Comparison of ENCODE assay signal across 8 cellular contexts in genomic region chr18:7177131-7177744, GRCh38. TPM values are rescaled to one million over a fixed set of nuclear protein-coding genes. Genes with fewer than 3 reads are reported as not detected.
DNase-seq lines count a peak whose midpoint lies in the region; ATAC-seq and TF ChIP-seq lines count a peak whose summit lies in the region.

No MANE protein-coding gene starts in this region.

- no peaks in the 10 kb centered on the region for H3K27me3 ChIP-seq in H7 (ENCODE audit: control insufficient read depth, insufficient read depth, low read length)
- no peaks in the 10 kb centered on the region for H3K27me3 ChIP-seq in right lobe of liver

- H3K27ac ChIP-seq in coronary artery: no peak overlapping the region
- no peak overlapping the region for H3K27ac ChIP-seq in right lobe of liver

- TF ChIP-seq CTCF in AG10803 (conservative IDR thresholded peaks at IDR 0.05; ENCODE audit: low read length) (peak; percentile 93), coronary artery (IDR thresholded peaks at IDR 0.05) (peak; percentile 28), right lobe of liver (IDR thresholded peaks at IDR 0.05) (peak; percentile 55 to 69 (median 64))

- peaks cover 3% of the 10 kb centered on the region for H3K9me3 Mint-ChIP-seq in activated CD8-positive, alpha-beta memory T cell treated with anti-CD3 and anti-CD28 coated beads, Interleukin-2, amount 10 ng/mL, durations not matched to agents 7 days and 5 days (ENCODE audit: low read depth)

- intact Hi-C loops in right lobe of liver (cut with DNase I): loop anchor here in 1 of 2 donors (10.0 kb wide), 1 partner anchor 252 kb away; no protein-coding TSS in a partner anchor

- CTCF ChIA-PET in activated CD8-positive, alpha-beta memory T cell treated with anti-CD3 and anti-CD28 coated beads, Interleukin-2, amount 10 ng/mL, durations not matched to agents 7 days and 5 days (lab: Charles Lee): no interaction called here

- H3K9me3 ChIP-seq in right lobe of liver: no peaks in the 10 kb centered on the region

- H3K4me1 ChIP-seq in right lobe of liver: peaks cover 0 to 3% (median 0%) of the 10 kb centered on the region in 4 donors

- no peaks in the 10 kb centered on the region for H3K36me3 Mint-ChIP-seq in activated CD8-positive, alpha-beta memory T cell treated with anti-CD3 and anti-CD28 coated beads, Interleukin-2, amount 10 ng/mL, durations not matched to agents 7 days and 5 days

- H3K4me3 Mint-ChIP-seq in activated CD8-positive, alpha-beta memory T cell treated with anti-CD3 and anti-CD28 coated beads, Interleukin-2, amount 10 ng/mL, durations not matched to agents 7 days and 5 days: no peak overlapping the region

- no peak overlapping the region for H3K4me3 ChIP-seq in AG10803 (ENCODE audit: low read length)
- no peak overlapping the region for H3K4me3 ChIP-seq in H7 (ENCODE audit: insufficient read depth, low read depth, low read length)
- no peak overlapping the region for H3K4me3 ChIP-seq in coronary artery
- H3K4me3 ChIP-seq in right lobe of liver: no peak overlapping the region

- ATAC-seq in right lobe of liver (peak; percentile 72 to 90 (median 88)), HG03571 (IDR thresholded peaks at IDR 0.05; ENCODE audit: unreplicated experiment) (no peak), GM18517 (IDR thresholded peaks at IDR 0.05; ENCODE audit: unreplicated experiment) (no peak)
- no peak for ATAC-seq in activated CD8-positive, alpha-beta memory T cell treated with anti-CD3 and anti-CD28 coated beads, Interleukin-2, amount 10 ng/mL, durations not matched to agents 7 days and 5 days

- H3K36me3 ChIP-seq in H7 (replicated peaks; ENCODE audit: control insufficient read depth, insufficient read depth, low read length) (no peaks in the 10 kb centered on the region), right lobe of liver (no peaks in the 10 kb centered on the region)

- no peak for TF ChIP-seq POLR2A in right lobe of liver (IDR thresholded peaks at IDR 0.05)

- H3K27me3 Mint-ChIP-seq in activated CD8-positive, alpha-beta memory T cell treated with anti-CD3 and anti-CD28 coated beads, Interleukin-2, amount 10 ng/mL, durations not matched to agents 7 days and 5 days: no peaks in the 10 kb centered on the region

- H3K4me1 Mint-ChIP-seq in activated CD8-positive, alpha-beta memory T cell treated with anti-CD3 and anti-CD28 coated beads, Interleukin-2, amount 10 ng/mL, durations not matched to agents 7 days and 5 days: no peaks in the 10 kb centered on the region

- DNase-seq in AG10803 (ENCODE audit: low read depth): peak; percentile 69
- peak; percentile 85 for DNase-seq in H7
- peak; percentile 10 for DNase-seq in NCI-H526 treated with DMSO at 0.1 percent for 48 hours (lab: John Stamatoyannopoulos, UW)
- DNase-seq in coronary artery (ENCODE audit: low spot score): no peak
- DNase-seq in right lobe of liver: peak in 1 of 3 donors; percentile 43
- no peak for DNase-seq in activated CD8-positive, alpha-beta memory T cell treated with anti-CD3 and anti-CD28 coated beads, Interleukin-2, amount 10 ng/mL, durations not matched to agents 7 days and 5 days

- H3K27ac Mint-ChIP-seq in activated CD8-positive, alpha-beta memory T cell treated with anti-CD3 and anti-CD28 coated beads, Interleukin-2, amount 10 ng/mL, durations not matched to agents 7 days and 5 days: no peak overlapping the region

- 43% methylated on average over 4 of the region's 4 CpGs for WGBS in right lobe of liver (ENCODE audit: insufficient coverage, low coverage, low lambda C conversion rate, missing lambda C conversion rate)

RNA-seq across cellular contexts. Expression of gene LRRC30, which starts 53.7 kb away (rescaled TPM):
- not detected in 2 replicates for total RNA-seq in H7 (2014; rRNA removed; shearing (Covaris generic))
- not detected for total RNA-seq in right lobe of liver
- not detected for total RNA-seq in activated CD8-positive, alpha-beta memory T cell treated with anti-CD3 and anti-CD28 coated beads, Interleukin-2, amount 10 ng/mL, durations not matched to agents 7 days and 5 days

RNA-seq across cellular contexts. Expression of gene LAMA1, which starts 59.6 kb away (rescaled TPM):
- total RNA-seq in H7 (2014; rRNA removed; shearing (Covaris generic)): 17.2 and 17.5 TPM in 2 replicates
- total RNA-seq in right lobe of liver: under 1 TPM; 0.06 to 0.56 (median 0.29) TPM
- total RNA-seq in activated CD8-positive, alpha-beta memory T cell treated with anti-CD3 and anti-CD28 coated beads, Interleukin-2, amount 10 ng/mL, durations not matched to agents 7 days and 5 days: not detected

Comparison
In these comparisons a context has a peak if more than half of its experiments do, and no peak if none do; other contexts are left out.
1. DNase-seq: peak in AG10803 (single experiment), H7 (single experiment) and NCI-H526 treated with DMSO at 0.1 percent for 48 hours (single experiment); none in coronary artery (single experiment) and activated CD8-positive, alpha-beta memory T cell treated with anti-CD3 and anti-CD28 coated beads, Interleukin-2, amount 10 ng/mL, durations not matched to agents 7 days and 5 days (single experiment).
2. CTCF ChIP-seq: peak in every context shown above with its lines; median percentile 93 in AG10803; 64 in right lobe of liver; 28 in coronary artery.
3. ATAC-seq: peak in right lobe of liver (4 of 4); none in activated CD8-positive, alpha-beta memory T cell treated with anti-CD3 and anti-CD28 coated beads, Interleukin-2, amount 10 ng/mL, durations not matched to agents 7 days and 5 days (single experiment), HG03571 (single experiment) and GM18517 (single experiment).
4. RNA of gene LAMA1, which starts 59.6 kb away (total RNA-seq): 17.2 to 17.5 TPM in H7; 0.06 to 0.56 TPM in right lobe of liver and not detected in activated CD8-positive, alpha-beta memory T cell treated with anti-CD3 and anti-CD28 coated beads, Interleukin-2, amount 10 ng/mL, durations not matched to agents 7 days and 5 days; every median in the first group is over 10 times any median in the second.